9 cellular contexts compared by ENCODE assay signal in the genomic region with DNA sequence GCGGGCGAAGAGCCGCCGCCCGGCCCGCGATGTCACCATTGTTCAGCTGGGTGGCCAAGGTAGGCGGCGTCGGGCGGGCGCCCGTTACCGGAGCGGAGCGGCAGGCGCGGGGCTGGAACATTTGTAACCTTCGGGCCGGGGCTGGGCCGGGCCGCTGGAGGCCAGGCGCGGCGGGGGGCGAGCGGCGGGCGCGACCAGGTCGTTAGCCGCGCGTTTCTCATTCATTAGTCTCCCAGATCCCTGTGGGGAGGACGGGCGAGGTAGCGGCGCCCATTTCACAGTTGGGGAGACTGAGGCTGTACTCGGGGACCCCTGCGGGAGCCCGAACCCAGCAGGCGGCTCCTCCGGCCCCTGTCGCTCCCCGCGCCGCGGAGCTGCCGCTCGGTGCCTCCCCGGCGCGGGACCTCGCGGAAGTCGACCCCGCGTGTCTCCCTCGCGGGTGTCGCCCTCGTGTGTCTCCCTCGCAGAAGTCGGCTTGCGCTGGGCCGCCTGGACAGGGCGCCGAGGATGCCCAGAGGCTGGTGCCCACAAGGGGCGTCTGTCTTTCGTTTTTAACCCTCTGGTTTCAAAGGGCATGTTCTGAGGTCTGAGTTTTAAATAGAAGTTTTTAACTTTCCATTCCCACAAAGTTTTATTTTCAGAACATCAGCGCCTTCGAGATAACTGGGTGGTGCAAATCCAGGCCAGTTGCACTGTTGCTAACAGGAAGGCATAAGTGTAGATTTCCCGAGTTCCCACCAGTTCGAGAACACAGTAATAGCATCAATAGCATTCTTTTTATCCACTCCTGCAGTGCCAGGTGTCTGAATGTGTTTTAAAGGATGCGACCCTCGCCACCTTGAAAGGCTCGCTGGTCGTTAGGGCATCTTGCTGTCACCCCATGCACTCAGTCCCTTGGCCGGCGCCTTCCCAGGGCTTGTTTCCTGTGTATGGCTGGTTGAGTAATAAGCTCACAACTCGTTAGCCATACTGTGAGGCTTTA. TPM values are rescaled to one million over a fixed set of nuclear protein-coding genes. Genes with fewer than 3 reads are reported as not detected.
DNase-seq lines count a peak whose midpoint lies in the region; ATAC-seq, FAIRE-seq and TF ChIP-seq lines count a peak whose summit lies in the region.
"Had no signal": no experiment of that assay in that cellular context is flagged by ENCODE, and none has a peak within 500 bp of the region (broad histone marks: within the 10 kb centered on the region; RNA-seq: fewer than 3 reads in every experiment).

No MANE protein-coding gene starts in this region.

- no peak for FAIRE-seq in frontal cortex (lab: Jason Lieb, UNC)

- peaks cover 52% of the 10 kb centered on the region for H3K4me1 Mint-ChIP-seq in CD14-positive monocyte

- H3K36me3 Mint-ChIP-seq in CD14-positive monocyte = peaks cover 3 to 14% of the 10 kb centered on the region in 2 donors

- H3K27me3 ChIP-seq in SJCRH30 (no peaks in the 10 kb centered on the region), neutrophil (no peaks in the 10 kb centered on the region)

- no peaks in the 10 kb centered on the region for H3K27me3 Mint-ChIP-seq in CD14-positive monocyte (ENCODE audit: low read depth in 3 of 3)

- DNase-seq in CD14-positive monocyte (ENCODE audit: low spot score) = peak; percentile 81
- peak; percentile 67 to 72 for DNase-seq in SJCRH30
- DNase-seq in activated naive CD4-positive, alpha-beta T cell (lab: John Stamatoyannopoulos, UW) = peak; percentile 3 to 69 (median 37)
- peak; percentile 69 to 70 for DNase-seq in frontal cortex (ENCODE audit: low spot score in 2 of 2)
- DNase-seq in superior temporal gyrus (ENCODE audit: extremely low spot score) = peak; percentile 66

- peak; percentile 47 for TF ChIP-seq POLR2A in GM19193 (IDR thresholded peaks at IDR 0.05; ENCODE audit: extremely low read depth, insufficient read depth, insufficient read length)

- H3K9me3 ChIP-seq in SJCRH30 (replicated peaks) = no peaks in the 10 kb centered on the region
- H3K9me3 ChIP-seq in neutrophil = no peaks in the 10 kb centered on the region

- H3K4me3 Mint-ChIP-seq in CD14-positive monocyte = peak overlapping the region; percentile 86 to 91

- peak; percentile 63 for ATAC-seq in HG03354 (IDR thresholded peaks at IDR 0.05; ENCODE audit: poor library complexity, severe bottlenecking, unreplicated experiment)

- H3K36me3 ChIP-seq in SJCRH30 = no peaks in the 10 kb centered on the region
- H3K36me3 ChIP-seq in neutrophil = no peaks in the 10 kb centered on the region

- no peaks in the 10 kb centered on the region; the same call in 1 of the 2 replicates for H3K4me1 ChIP-seq in SJCRH30
- peaks cover 18 to 22% of the 10 kb centered on the region in 2 experiments for H3K4me1 ChIP-seq in neutrophil (ENCODE audit: control insufficient read depth in 1 of 2, insufficient read depth in 1 of 2, low read depth in 1 of 2, low read length in 1 of 2)

- intact Hi-C loops in CD14-positive monocyte (cut with micrococcal nuclease) = loop anchor here (5.0 to 10.0 kb wide), 2 partner anchors 57 to 290 kb away; partner anchors contain the start of gene RELL1 (in 2 of the 2)

- H3K27ac ChIP-seq in SJCRH30 (peak overlapping the region; percentile 69), neutrophil (peak overlapping the region; percentile 82)

- H3K9me3 Mint-ChIP-seq in CD14-positive monocyte = peaks cover 0 to 3% (median 0%) of the 10 kb centered on the region in 7 donors

- TF ChIP-seq CTCF in CD14-positive monocyte (IDR thresholded peaks at IDR 0.05) (peak; percentile 81), neutrophil (IDR thresholded peaks at IDR 0.05) (peak; percentile 64)

- peak overlapping the region; percentile 99 for H3K4me3 ChIP-seq in SJCRH30
- peak overlapping the region; percentile 78 to 79 for H3K4me3 ChIP-seq in neutrophil (ENCODE audit: low read depth in 1 of 2, low read length in 1 of 2)

- H3K27ac Mint-ChIP-seq in CD14-positive monocyte = peak overlapping the region; percentile 84 to 93 (median 91)

RNA-seq across cellular contexts. Expression of gene PTTG2, which starts 17.6 kb away (rescaled TPM):
- polyA plus RNA-seq in CD14-positive monocyte = not detected
- not detected in 2 replicates for total RNA-seq in SJCRH30 (2014; rRNA removed; shearing (Covaris generic))
- total RNA-seq in frontal cortex = not detected
- total RNA-seq: temporal lobe had no signal

Comparison
In these comparisons a context has a peak if more than half of its experiments do, and no peak if none do; other contexts are left out.
1. Peak in every context shown above with its lines: DNase-seq, ATAC-seq, H3K4me3 ChIP-seq and H3K27ac ChIP-seq.